21 cellular contexts compared by ENCODE assay signal in genomic region chr13:98657506-98658085, GRCh38.
DNase-seq lines count a peak whose midpoint lies in the region; ATAC-seq and TF ChIP-seq lines count a peak whose summit lies in the region.
"Had no signal": no experiment of that assay in that cellular context is flagged by ENCODE, and none has a peak within 500 bp of the region (broad histone marks: within the 10 kb centered on the region; RNA-seq: fewer than 3 reads in every experiment).

No MANE protein-coding gene starts in this region.

- H3K9me3 ChIP-seq in HCT116 (ENCODE audit: control insufficient read depth in 1 of 2, insufficient read depth in 1 of 2, low read depth in 1 of 2, low read length in 2 of 2) (no peaks in the 10 kb centered on the region), esophagus squamous epithelium (no peaks in the 10 kb centered on the region), BE2C (no peaks in the 10 kb centered on the region)

- no peak overlapping the region for H3K4me2 ChIP-seq in HCT116 (ENCODE audit: low read length)
- H3K4me2 ChIP-seq: hepatocyte had no signal

- BruUV-seq in HCT116 (replicated peaks; lab: Mats Ljungman, UMichigan), result no TSS peak

- CTCF ChIA-PET in HCT116 (lab: Charles Lee), result no interaction called here

- H3K9ac ChIP-seq in HCT116 (ENCODE audit: low read length), result no peak overlapping the region

- H2AFZ ChIP-seq in HCT116 (ENCODE audit: low read depth, low read length, poor library complexity, severe bottlenecking), result peak overlapping the region; percentile 28
- H2AFZ ChIP-seq: hepatocyte had no signal

- H3K79me2 ChIP-seq in HCT116 (ENCODE audit: insufficient read depth, low read length), result no peaks in the 10 kb centered on the region
- H3K79me2 ChIP-seq: hepatocyte had no signal

- RAD21 ChIA-PET in HCT116 (lab: Charles Lee; ENCODE audit: low non-redundant PET in 1 of 2, low total read pairs in 2 of 2, uncharacterized antibody in 2 of 2, unreplicated experiment in 2 of 2), result no interaction called here

- H3K9me2 ChIP-seq in HCT116 (ENCODE audit: insufficient read depth), result no peaks in the 10 kb centered on the region

- TF ChIP-seq POLR2A in HCT116 (IDR thresholded peaks at IDR 0.05; ENCODE audit: borderline replicate concordance, extremely low read depth, insufficient read depth, insufficient read length) (no peak), esophagus squamous epithelium (IDR thresholded peaks at IDR 0.05) (no peak)

- H3K36me3 ChIP-seq in HCT116 (ENCODE audit: control insufficient read depth in 1 of 2, insufficient read depth in 2 of 2, low read length in 2 of 2) (no peaks in the 10 kb centered on the region), esophagus squamous epithelium (no peaks in the 10 kb centered on the region), BE2C (no peaks in the 10 kb centered on the region)

- ATAC-seq in HCT116 (no peak), sciatic nerve (peak; percentile 21), GM21723 (IDR thresholded peaks at IDR 0.05; ENCODE audit: unreplicated experiment) (no peak), HG02678 (IDR thresholded peaks at IDR 0.05; ENCODE audit: unreplicated experiment) (no peak)
- ATAC-seq: activated CD4-positive, alpha-beta T cell treated with anti-CD3 and anti-CD28 coated beads for 36 hours; natural killer cell had no signal

- TF ChIP-seq CTCF in AG09309 (IDR thresholded peaks at IDR 0.05; ENCODE audit: control insufficient read depth, insufficient read depth, low read depth, low read length, missing control alignments) (no peak), HCT116 (IDR thresholded peaks at IDR 0.05 in 2 of 3, conservative IDR thresholded peaks at IDR 0.05 in 1 of 3; ENCODE audit: borderline replicate concordance in 1 of 3, insufficient read depth in 1 of 3, low read depth in 2 of 3, low read length in 2 of 3) (no peak), esophagus squamous epithelium (IDR thresholded peaks at IDR 0.05) (no peak), BE2C (IDR thresholded peaks at IDR 0.05; ENCODE audit: low read depth, low read length) (no peak)

- H3K4me1 ChIP-seq in HCT116 (ENCODE audit: control insufficient read depth in 1 of 2, insufficient read depth in 2 of 2, low read length in 2 of 2), result peaks cover 0 to 14% of the 10 kb centered on the region in 2 experiments; a peak in 2 of 4 replicates
- H3K4me1 ChIP-seq in esophagus squamous epithelium, result peaks cover 0 to 20% (median 3%) of the 10 kb centered on the region in 3 donors
- H3K4me1 ChIP-seq in BE2C, result peaks cover 4% of the 10 kb centered on the region

- intact Hi-C loops in HCT116 (cut with micrococcal nuclease) (no loop called here), esophagus squamous epithelium (cut with DNase I) (loop anchor here (5.0 kb wide), 1 partner anchor 70 kb away; no protein-coding TSS in a partner anchor), sciatic nerve (cut with DNase I) (loop anchor here (5.0 kb wide), 1 partner anchor 215 kb away; no protein-coding TSS in a partner anchor)

- no peak for TF ChIP-seq RAD21 in HCT116 (IDR thresholded peaks at IDR 0.05; ENCODE audit: low read depth)

- H3K27ac ChIP-seq in HCT116 (ENCODE audit: low read depth, low read length) (no peak overlapping the region), esophagus squamous epithelium (peak overlapping the region; percentile 2 to 78 (median 58))
- H3K27ac ChIP-seq: hepatocyte, RWPE1 had no signal

- 69 to 71% methylated on average over 8 of the region's 8 CpGs for WGBS in esophagus squamous epithelium, 2 donors

- DNase-seq in AG09309 (ENCODE audit: low read depth) (peak; percentile 13), HCT116 (ENCODE audit: low read depth, low spot score) (no peak), esophagus squamous epithelium (lab: John Stamatoyannopoulos, UW) (no peak), sciatic nerve (ENCODE audit: low spot score) (no peak), GOT3 (lab: John Stamatoyannopoulos, UW) (no peak), BE2C (no peak)
- DNase-seq: activated CD4-positive, alpha-beta T cell treated with anti-CD3 and anti-CD28 coated beads for 36 hours; activated effector memory CD4-positive, alpha-beta T cell treated with Interleukin-2 at 50 U/mL for 16 hours; amygdala; CD8-positive, alpha-beta memory T cell; Karpas-422; natural killer cell; NCI-H1092 treated with DMSO at 0.1 percent for 48 hours; NCI-H2081 treated with DMSO at 0.1 percent for 48 hours; NCI-H510A; stimulated activated CD4-positive, alpha-beta T cell treated with anti-CD3 and anti-CD28 coated beads, Interleukin-4, amount 100 ng/mL, for 1 hour; SW 1271 had no signal

- no peaks in the 10 kb centered on the region for H3K27me3 ChIP-seq in HCT116 (ENCODE audit: insufficient read depth, low read length)
- no peaks in the 10 kb centered on the region for H3K27me3 ChIP-seq in esophagus squamous epithelium
- H3K27me3 ChIP-seq in BE2C, result no peaks in the 10 kb centered on the region
- H3K27me3 ChIP-seq: hepatocyte had no signal

- H3K4me3 ChIP-seq in AG09309 (ENCODE audit: control insufficient read depth, low read depth, low read length) (no peak overlapping the region), HCT116 (replicated peaks in 1 of 2; ENCODE audit: low read depth in 1 of 2, low read length in 2 of 2) (no peak overlapping the region), esophagus squamous epithelium (no peak overlapping the region), BE2C (ENCODE audit: low read depth, low read length) (no peak overlapping the region)
- H3K4me3 ChIP-seq: hepatocyte had no signal

- POLR2A ChIA-PET in HCT116 (lab: Charles Lee), result no interaction called here

- no peaks in the 10 kb centered on the region for H4K20me1 ChIP-seq in HCT116 (ENCODE audit: insufficient read depth)

TF ChIP-seq in HCT116, 20 proteins besides CTCF, POLR2A, EP300 and RAD21:
- no peak for TF ChIP-seq FOSL1 (IDR thresholded peaks at IDR 0.05; ENCODE audit: low read depth)
- TF ChIP-seq CEBPB (IDR thresholded peaks at IDR 0.05; ENCODE audit: low read depth), result no peak
- no peak for TF ChIP-seq SIN3A (IDR thresholded peaks at IDR 0.05; ENCODE audit: low read depth)
- no peak for TF ChIP-seq CBX3 (IDR thresholded peaks at IDR 0.05; ENCODE audit: low read depth)
- TF ChIP-seq EZH2 (IDR thresholded peaks at IDR 0.05), result no peak
- no peak for TF ChIP-seq ZBTB33 (IDR thresholded peaks at IDR 0.05; ENCODE audit: extremely low read depth, insufficient replicate concordance, low read length)
- TF ChIP-seq MAX (IDR thresholded peaks at IDR 0.05), result no peak
- no peak for TF ChIP-seq ZFX (IDR thresholded peaks at IDR 0.05)
- no peak for TF ChIP-seq POLR2AphosphoS5 (IDR thresholded peaks at IDR 0.05; ENCODE audit: low read depth, low read length)
- no peak for TF ChIP-seq ZNF274 (IDR thresholded peaks at IDR 0.05; ENCODE audit: low read depth, low read length)
- TF ChIP-seq YY1 (IDR thresholded peaks at IDR 0.05; ENCODE audit: extremely low read depth, insufficient replicate concordance, low read depth, low read length), result no peak
- no peak for TF ChIP-seq ATF3 (IDR thresholded peaks at IDR 0.05)
- no peak for TF ChIP-seq JUND (IDR thresholded peaks at IDR 0.05)
- no peak for TF ChIP-seq ELF1 (IDR thresholded peaks at IDR 0.05; ENCODE audit: borderline replicate concordance, low read depth)
- TF ChIP-seq EGR1 (IDR thresholded peaks at IDR 0.05; ENCODE audit: low read depth), result no peak
